8 cellular contexts compared by ENCODE assay signal in genomic region chrX:13110427-13111324, GRCh38.
DNase-seq lines count a peak whose midpoint lies in the region; ATAC-seq and TF ChIP-seq lines count a peak whose summit lies in the region.

No MANE protein-coding gene starts in this region.

- H3K79me2 ChIP-seq in OCI-LY7 (ENCODE audit: insufficient read depth, low read depth, low read length): no peaks in the 10 kb centered on the region

- H4K8ac ChIP-seq in neuronal stem cell (ENCODE audit: low read depth, low read length): no peak overlapping the region

- in situ Hi-C loops in Caki2 (cut with HindIII; ENCODE audit: low pct_unique_long_range_greater_than_20kb, low sequenced_read_pairs): no loop called here

- TF ChIP-seq CTCF in OCI-LY7 (conservative IDR thresholded peaks at IDR 0.05; ENCODE audit: low read length): no peak

- no peak overlapping the region for H3K9ac ChIP-seq in neuronal stem cell (ENCODE audit: low read depth, low read length, poor library complexity)

- no peak overlapping the region for H2BK15ac ChIP-seq in neuronal stem cell (ENCODE audit: low read length)

- no peak for ATAC-seq in GM19452 (IDR thresholded peaks at IDR 0.05; ENCODE audit: unreplicated experiment)

- peaks cover 0 to 2% of the 10 kb centered on the region in 2 donors for H3K9me3 ChIP-seq in neuronal stem cell (replicated peaks in 1 of 2; ENCODE audit: control insufficient read depth in 2 of 2, insufficient read depth in 1 of 2, low read depth in 1 of 2, low read length in 2 of 2)
- H3K9me3 ChIP-seq in OCI-LY7 (ENCODE audit: low read length): no peaks in the 10 kb centered on the region

- no peak overlapping the region for H2BK120ac ChIP-seq in neuronal stem cell (ENCODE audit: low read depth, low read length)

- H2BK5ac ChIP-seq in neuronal stem cell (ENCODE audit: low read length): no peak overlapping the region

- H3K9me2 ChIP-seq in OCI-LY7 (ENCODE audit: insufficient read depth, low read length): no peaks in the 10 kb centered on the region

- no peak overlapping the region for H3K18ac ChIP-seq in neuronal stem cell (ENCODE audit: low read length)

- H3K23ac ChIP-seq in neuronal stem cell (ENCODE audit: low read depth, low read length, poor library complexity): no peak overlapping the region

- no peak overlapping the region for H3K4ac ChIP-seq in neuronal stem cell (ENCODE audit: low read length)

- CTCF ChIA-PET in OCI-LY7 (lab: Charles Lee; ENCODE audit: unreplicated experiment): no interaction called here

- H3K4me3 ChIP-seq in neuronal stem cell (ENCODE audit: low read length in 2 of 2) (no peak overlapping the region), OCI-LY7 (ENCODE audit: low read depth, low read length, poor library complexity, severe bottlenecking) (no peak overlapping the region)

- no peak overlapping the region for H4K91ac ChIP-seq in neuronal stem cell (ENCODE audit: low read depth, low read length, poor library complexity)

- H3K36me3 ChIP-seq in neuronal stem cell (replicated peaks in 1 of 2; ENCODE audit: control insufficient read depth in 2 of 2, insufficient read depth in 2 of 2, low read length in 2 of 2): no peaks in the 10 kb centered on the region
- H3K36me3 ChIP-seq in OCI-LY7 (ENCODE audit: insufficient read depth, low read length): no peaks in the 10 kb centered on the region

- H3K4me2 ChIP-seq in neuronal stem cell (ENCODE audit: insufficient read depth, low read length, poor library complexity, severe bottlenecking): no peak overlapping the region
- no peak overlapping the region for H3K4me2 ChIP-seq in OCI-LY7 (ENCODE audit: low read length)

- intact Hi-C loops in OCI-LY7 (cut with micrococcal nuclease; ENCODE audit: unreplicated experiment): no loop called here

- H3K4me1 ChIP-seq in neuronal stem cell (ENCODE audit: control insufficient read depth in 2 of 2, insufficient read depth in 1 of 2, low read depth in 1 of 2, low read length in 2 of 2) (no peaks in the 10 kb centered on the region), OCI-LY7 (ENCODE audit: insufficient read depth, low read length, poor library complexity, severe bottlenecking) (no peaks in the 10 kb centered on the region)

- no TSS peak for BruUV-seq in OCI-LY7 (replicated peaks; lab: Mats Ljungman, UMichigan)

- H4K20me1 ChIP-seq in OCI-LY7 (ENCODE audit: insufficient read depth, low read length): no peaks in the 10 kb centered on the region

- peak; percentile 73 for DNase-seq in Caki2 (ENCODE audit: low read depth)
- DNase-seq in NCI-H69 (lab: John Stamatoyannopoulos, UW): peak; percentile 35
- peak; percentile 92 for DNase-seq in dermis blood vessel endothelial cell
- DNase-seq in neuronal stem cell (ENCODE audit: low spot score): no peak
- no peak for DNase-seq in activated T-cell treated with anti-CD3 and anti-CD28 coated beads for 4 hours
- no peak for DNase-seq in OCI-LY7 (ENCODE audit: low spot score)
- no peak for DNase-seq in KG1 (lab: John Stamatoyannopoulos, UW)

- POLR2A ChIA-PET in OCI-LY7 (lab: Charles Lee): interaction anchor here (0.6 kb wide), 2 partner anchors 82 to 251 kb away, joined by 4 to 6 read pairs; no protein-coding TSS in a partner anchor

- no CpG with 5 or more reads among the region's 10 CpGs for WGBS in neuronal stem cell (ENCODE audit: extremely low coverage in 2 of 2, insufficient read length in 2 of 2, insufficient replicate concordance in 1 of 2), 2 donors

- H3K27ac ChIP-seq in neuronal stem cell (replicated peaks; ENCODE audit: low read length): no peak overlapping the region
- no peak overlapping the region for H3K27ac ChIP-seq in OCI-LY7 (ENCODE audit: low read depth, low read length, poor library complexity, severe bottlenecking)

- no peak overlapping the region for H2BK12ac ChIP-seq in neuronal stem cell (ENCODE audit: low read length)

- H3K79me1 ChIP-seq in neuronal stem cell (ENCODE audit: low read depth, low read length): no peaks in the 10 kb centered on the region

- no peak overlapping the region for H2AK5ac ChIP-seq in neuronal stem cell (ENCODE audit: low read depth, low read length)

- no peaks in the 10 kb centered on the region for H3K27me3 ChIP-seq in neuronal stem cell (ENCODE audit: control insufficient read depth in 3 of 3, insufficient read depth in 3 of 3, low read depth in 1 of 3, low read length in 3 of 3)

- H3K14ac ChIP-seq in neuronal stem cell (ENCODE audit: low read length): no peak overlapping the region

- H2AFZ ChIP-seq in neuronal stem cell (ENCODE audit: low read length): peak overlapping the region; percentile 51
- no peak overlapping the region for H2AFZ ChIP-seq in OCI-LY7 (ENCODE audit: low read length)

Comparison
In these comparisons a context has a peak if more than half of its experiments do, and no peak if none do; other contexts are left out.
1. DNase-seq: peak in Caki2 (single experiment), NCI-H69 (single experiment) and dermis blood vessel endothelial cell (single experiment); none in neuronal stem cell (single experiment), activated T-cell treated with anti-CD3 and anti-CD28 coated beads for 4 hours (single experiment), OCI-LY7 (single experiment) and KG1 (single experiment).